In genomic region chr3:28326458-28326926, GRCh38 we compare ENCODE assay signal across 11 cellular contexts. TPM values are rescaled to one million over a fixed set of nuclear protein-coding genes. Genes with fewer than 3 reads are reported as not detected.
A peak's percentile ranks its signal among the peaks of the same experiment; 100 is the strongest.
DNase-seq lines count a peak whose midpoint lies in the region; ATAC-seq, FAIRE-seq and TF ChIP-seq lines count a peak whose summit lies in the region.
"Had no signal": no experiment of that assay in that cellular context is flagged by ENCODE, and none has a peak within 500 bp of the region (broad histone marks: within the 10 kb centered on the region; RNA-seq: fewer than 3 reads in every experiment).

No MANE protein-coding gene starts in this region.

- WGBS in right lobe of liver (ENCODE audit: insufficient coverage, low coverage, low lambda C conversion rate, missing lambda C conversion rate): 63% methylated on average over 2 of the region's 2 CpGs
- WGBS in HepG2 (ENCODE audit: low lambda C conversion rate): 94% methylated on average over 2 of the region's 2 CpGs
- 70% methylated on average over 2 of the region's 2 CpGs; no CpG with 5 or more reads in 1 of the 2 donors for WGBS in transverse colon (ENCODE audit: low coverage in 1 of 2), 2 donors

- no peak overlapping the region for H3K4me2 ChIP-seq in HepG2 (ENCODE audit: low read depth, low read length)

- no peak overlapping the region for H2AFZ ChIP-seq in HepG2 (ENCODE audit: low read length)

- TF ChIP-seq POLR2A in right lobe of liver (IDR thresholded peaks at IDR 0.05) (no peak), HepG2 (IDR thresholded peaks at IDR 0.05; ENCODE audit: insufficient read depth in 1 of 2, low read depth in 2 of 2, low read length in 2 of 2) (no peak), transverse colon (IDR thresholded peaks at IDR 0.05) (no peak)

- CTCF ChIA-PET in HepG2 (lab: Yijun Ruan, JAX; ENCODE audit: low intra/inter-chr PET ratio, low total read pairs): no interaction called here
- CTCF ChIA-PET in activated naive CD4-positive, alpha-beta T cell treated with anti-CD3 and anti-CD28 coated beads, Interleukin-2, amount 10 ng/mL, durations not matched to agents 7 days and 5 days (lab: Charles Lee): interaction anchor here (0.6 to 6.5 kb wide), 9 partner anchors 9 to 1476 kb away, joined by 3 to 52 read pairs (median 3); partner anchors contain the start of genes AZI2 and EOMES

- peaks cover 0 to 20% (median 0%) of the 10 kb centered on the region in 4 donors for H3K36me3 ChIP-seq in right lobe of liver
- H3K36me3 ChIP-seq in HepG2 (replicated peaks in 1 of 2; ENCODE audit: control insufficient read depth in 1 of 2, insufficient read depth in 2 of 2, low read length in 2 of 2): peaks cover 0 to 10% of the 10 kb centered on the region in 2 experiments; a peak in 3 of 5 replicates
- H3K36me3 ChIP-seq in transverse colon: peaks cover 0 to 27% (median 2%) of the 10 kb centered on the region in 4 donors
- H3K36me3 ChIP-seq: ovary had no signal

- no peaks in the 10 kb centered on the region for H3K27me3 ChIP-seq in right lobe of liver
- H3K27me3 ChIP-seq in HepG2 (ENCODE audit: control insufficient read depth in 1 of 2, insufficient read depth in 2 of 2, low read length in 2 of 2): no peaks in the 10 kb centered on the region
- H3K27me3 ChIP-seq in transverse colon: no peaks in the 10 kb centered on the region
- H3K27me3 ChIP-seq: ovary had no signal

- intact Hi-C loops in right lobe of liver (cut with DNase I) (loop anchor here in 1 of 2 donors (10.0 kb wide), 1 partner anchor 612 kb away; no protein-coding TSS in a partner anchor), HepG2 (cut with micrococcal nuclease; ENCODE audit: unreplicated experiment) (loop anchor here (2.0 to 10.0 kb wide), 4 partner anchors 84 to 412 kb away; partner anchors contain the start of gene CMC1), transverse colon (cut with DNase I; ENCODE audit: low total_unique reads) (no loop called here)

- TF ChIP-seq EP300 in HepG2 (IDR thresholded peaks at IDR 0.05; ENCODE audit: low read depth in 2 of 2, low read length in 2 of 2) (no peak), HepG2 (CRISPR knock-in tag; IDR thresholded peaks at IDR 0.05; ENCODE audit: borderline replicate concordance) (no peak), transverse colon (IDR thresholded peaks at IDR 0.05; ENCODE audit: low read depth) (no peak)

- peaks cover 23% of the 10 kb centered on the region for H3K4me1 Mint-ChIP-seq in activated naive CD4-positive, alpha-beta T cell treated with anti-CD3 and anti-CD28 coated beads, Interleukin-2, amount 10 ng/mL, durations not matched to agents 7 days and 5 days

- no peaks in the 10 kb centered on the region for H3K9me3 Mint-ChIP-seq in activated naive CD4-positive, alpha-beta T cell treated with anti-CD3 and anti-CD28 coated beads, Interleukin-2, amount 10 ng/mL, durations not matched to agents 7 days and 5 days

- in situ Hi-C loops in HepG2 (cut with HindIII; ENCODE audit: extremely low pct_ligation_motif_present, low pct_unique_long_range_greater_than_20kb) (no loop called here), transverse colon (cut with MboI; ENCODE audit: low pct_ligation_motif_present in 1 of 4, low pct_unique_long_range_greater_than_20kb in 1 of 4, low sequenced_read_pairs in 3 of 4) (loop anchor here in 2 of 4 donors (25.0 kb wide), 1 partner anchor 1014 kb away; no protein-coding TSS in a partner anchor)

- POLR2A ChIA-PET in HepG2 (lab: Yijun Ruan, JAX): interaction anchor here (0.7 to 1.7 kb wide), 2 partner anchors 22 to 142 kb away, joined by 4 to 6 read pairs; partner anchors contain the start of genes AZI2 and ZCWPW2

- H3K9me3 ChIP-seq in right lobe of liver: no peaks in the 10 kb centered on the region
- no peaks in the 10 kb centered on the region for H3K9me3 ChIP-seq in HepG2 (ENCODE audit: low read length)
- H3K9me3 ChIP-seq in transverse colon: no peaks in the 10 kb centered on the region
- H3K9me3 ChIP-seq: ovary had no signal

- no peak for TF ChIP-seq CTCF in right lobe of liver (IDR thresholded peaks at IDR 0.05)
- TF ChIP-seq CTCF in HepG2 (CRISPR knock-in tag; IDR thresholded peaks at IDR 0.05): no peak
- no peak for TF ChIP-seq CTCF in transverse colon (IDR thresholded peaks at IDR 0.05)

- peak; percentile 25 to 61 (median 55) for ATAC-seq in right lobe of liver
- ATAC-seq in HepG2: no peak
- peak; percentile 84 for ATAC-seq in HG03280 (IDR thresholded peaks at IDR 0.05; ENCODE audit: unreplicated experiment)

- FAIRE-seq in HepG2 (lab: Jason Lieb, UNC): no peak

- no peak overlapping the region for H3K9ac ChIP-seq in HepG2 (ENCODE audit: insufficient read depth, low read depth, low read length)

- H3K79me2 ChIP-seq in HepG2 (ENCODE audit: insufficient read depth, low read length): no peaks in the 10 kb centered on the region

- no peak for TF ChIP-seq RAD21 in HepG2 (CRISPR knock-in tag; IDR thresholded peaks at IDR 0.05)

- no peaks in the 10 kb centered on the region for H3K27me3 Mint-ChIP-seq in activated naive CD4-positive, alpha-beta T cell treated with anti-CD3 and anti-CD28 coated beads, Interleukin-2, amount 10 ng/mL, durations not matched to agents 7 days and 5 days

- H3K27ac Mint-ChIP-seq in activated naive CD4-positive, alpha-beta T cell treated with anti-CD3 and anti-CD28 coated beads, Interleukin-2, amount 10 ng/mL, durations not matched to agents 7 days and 5 days: peak overlapping the region; percentile 29

- H3K27ac ChIP-seq in right lobe of liver: no peak overlapping the region
- no peak overlapping the region for H3K27ac ChIP-seq in HepG2 (ENCODE audit: extremely low read length, insufficient read depth, low read length)
- H3K27ac ChIP-seq in transverse colon: no peak overlapping the region
- H3K27ac ChIP-seq: C4-2B, ovary had no signal

- no peak overlapping the region for H3K4me3 Mint-ChIP-seq in activated naive CD4-positive, alpha-beta T cell treated with anti-CD3 and anti-CD28 coated beads, Interleukin-2, amount 10 ng/mL, durations not matched to agents 7 days and 5 days

- no peak overlapping the region for H3K4me3 ChIP-seq in right lobe of liver
- no peak overlapping the region for H3K4me3 ChIP-seq in HepG2 (replicated peaks in 1 of 3; ENCODE audit: insufficient read depth in 1 of 3, low read depth in 2 of 3, low read length in 3 of 3)
- no peak overlapping the region for H3K4me3 ChIP-seq in transverse colon
- H3K4me3 ChIP-seq: ovary had no signal

- no TSS peak for BruUV-seq in HepG2 (replicated peaks; lab: Mats Ljungman, UMichigan)

- H3K4me1 ChIP-seq in right lobe of liver (no peaks in the 10 kb centered on the region), HepG2 (ENCODE audit: insufficient read depth, low read length) (peaks cover 36% of the 10 kb centered on the region), transverse colon (peaks cover 0 to 3% (median 0%) of the 10 kb centered on the region in 4 donors)

- H3K36me3 Mint-ChIP-seq in activated naive CD4-positive, alpha-beta T cell treated with anti-CD3 and anti-CD28 coated beads, Interleukin-2, amount 10 ng/mL, durations not matched to agents 7 days and 5 days: peaks cover 20% of the 10 kb centered on the region

- no peak for DNase-seq in right lobe of liver
- no peak for DNase-seq in HepG2 (ENCODE audit: low spot score)
- peak; percentile 32 for DNase-seq in activated naive CD4-positive, alpha-beta T cell treated with anti-CD3 and anti-CD28 coated beads, Interleukin-2, amount 10 ng/mL, durations not matched to agents 7 days and 5 days
- DNase-seq in transverse colon: peak; percentile 7
- DNase-seq in NCI-H526 treated with DMSO at 0.1 percent for 48 hours (lab: John Stamatoyannopoulos, UW): no peak
- DNase-seq in 8988T: no peak
- no peak for DNase-seq in GOT3 (lab: John Stamatoyannopoulos, UW)
- DNase-seq: NCI-H187, ovary had no signal

- no peaks in the 10 kb centered on the region; the same call in 1 of the 2 replicates for H4K20me1 ChIP-seq in HepG2 (ENCODE audit: insufficient read depth, low read length)

RNA-seq across cellular contexts. Expression of gene ZCWPW2, which starts 22.0 kb away (rescaled TPM):
- total RNA-seq in right lobe of liver (under 1 TPM in 3 of 6 experiments, not detected in 3; 0.18 to 0.24 (median 0.20) TPM), HepG2 (2016; rRNA removed; fragmentation: Illumina TruSeq; extraction: Trizol) (0.46 and 0.53 TPM in 2 replicates), transverse colon (under 1 TPM in 2 of 4 donors, not detected in 2; 0.41 to 0.79 TPM)
- total RNA-seq in HepG2 (2016; cell fraction: cytosol; rRNA removed; fragmentation: Illumina TruSeq; extraction: Trizol; ENCODE audit: low read depth): 0.18 and 0.30 TPM in 2 replicates
- total RNA-seq in HepG2 (2016; cell fraction: insoluble cytoplasmic fraction; rRNA removed; fragmentation: Illumina TruSeq; extraction: Trizol): 0.35 and 0.40 TPM in 2 replicates
- 0.15 TPM in 1 of 2 replicates, not detected in the other for total RNA-seq in HepG2 (2016; cell fraction: membrane; rRNA removed; fragmentation: Illumina TruSeq; extraction: Trizol)
- total RNA-seq in HepG2 (2016; cell fraction: nucleus; rRNA removed; fragmentation: Illumina TruSeq; extraction: Trizol): 0.22 and 0.72 TPM in 2 replicates
- polyA plus RNA-seq in HepG2 (2011; rRNA removed): 0.14 and 0.17 TPM in 2 replicates
- polyA plus RNA-seq in HepG2 (2011; cell fraction: cytosol; rRNA removed): 0.14 TPM in 1 of 2 replicates, not detected in the other
- 0.19 TPM in 1 of 2 replicates, not detected in the other for polyA plus RNA-seq in HepG2 (2011; cell fraction: nucleus; rRNA removed)
- 0.25 and 0.43 TPM in 2 replicates for polyA plus RNA-seq in HepG2 (2012)
- 0.19 TPM in 1 of 2 replicates, not detected in the other for polyA plus RNA-seq in HepG2 (2016; cell fraction: cytosol; fragmentation: Illumina TruSeq; extraction: Trizol; ENCODE audit: low read depth)
- polyA plus RNA-seq in HepG2 (2016; cell fraction: insoluble cytoplasmic fraction; fragmentation: Illumina TruSeq; extraction: Trizol; ENCODE audit: low read depth): 0.25 and 0.34 TPM in 2 replicates
- polyA plus RNA-seq in HepG2 (2016; cell fraction: membrane; fragmentation: Illumina TruSeq; extraction: Trizol; ENCODE audit: low read depth): 0.27 TPM in 1 of 2 replicates, not detected in the other
- polyA plus RNA-seq in HepG2 (2016; cell fraction: nucleus; fragmentation: Illumina TruSeq; extraction: Trizol; ENCODE audit: insufficient read depth, low read depth): not detected in 2 replicates
- 0.34 TPM in 1 of 2 replicates, not detected in the other for polyA minus RNA-seq in HepG2 (2011; rRNA and poly(A)+ RNA removed; ENCODE audit: low replicate concordance)
- polyA minus RNA-seq in HepG2 (2011; cell fraction: cytosol; rRNA and poly(A)+ RNA removed): not detected in 2 replicates
- polyA minus RNA-seq in HepG2 (2011; cell fraction: nucleus; rRNA and poly(A)+ RNA removed): 1.1 TPM in 1 of 2 replicates, not detected in the other

RNA-seq across cellular contexts. Expression of gene AZI2, which starts 22.1 kb away (rescaled TPM):
- total RNA-seq in right lobe of liver (10 to 100 TPM; 20.2 to 54.9 (median 33.5) TPM), HepG2 (2016; rRNA removed; fragmentation: Illumina TruSeq; extraction: Trizol) (43.7 and 48.4 TPM in 2 replicates), transverse colon (100 to 1,000 TPM in 1 of 4 donors, 10 to 100 TPM in 3; 31.0 to 119 (median 65.0) TPM)
- 20.5 and 21.3 TPM in 2 replicates for total RNA-seq in HepG2 (2016; cell fraction: cytosol; rRNA removed; fragmentation: Illumina TruSeq; extraction: Trizol; ENCODE audit: low read depth)
- 44.0 and 46.7 TPM in 2 replicates for total RNA-seq in HepG2 (2016; cell fraction: insoluble cytoplasmic fraction; rRNA removed; fragmentation: Illumina TruSeq; extraction: Trizol)
- total RNA-seq in HepG2 (2016; cell fraction: membrane; rRNA removed; fragmentation: Illumina TruSeq; extraction: Trizol): 52.1 and 54.6 TPM in 2 replicates
- 36.4 and 39.6 TPM in 2 replicates for total RNA-seq in HepG2 (2016; cell fraction: nucleus; rRNA removed; fragmentation: Illumina TruSeq; extraction: Trizol)
- 38.2 and 49.8 TPM in 2 replicates for polyA plus RNA-seq in HepG2 (2011; rRNA removed)
- 22.8 and 24.7 TPM in 2 replicates for polyA plus RNA-seq in HepG2 (2011; cell fraction: cytosol; rRNA removed)
- 38.0 and 42.2 TPM in 2 replicates for polyA plus RNA-seq in HepG2 (2011; cell fraction: nucleus; rRNA removed)
- polyA plus RNA-seq in HepG2 (2012): 45.5 and 51.6 TPM in 2 replicates
- polyA plus RNA-seq in HepG2 (2016; cell fraction: cytosol; fragmentation: Illumina TruSeq; extraction: Trizol; ENCODE audit: low read depth): 23.5 and 30.9 TPM in 2 replicates
- polyA plus RNA-seq in HepG2 (2016; cell fraction: insoluble cytoplasmic fraction; fragmentation: Illumina TruSeq; extraction: Trizol; ENCODE audit: low read depth): 59.9 and 65.2 TPM in 2 replicates
- 52.0 and 57.2 TPM in 2 replicates for polyA plus RNA-seq in HepG2 (2016; cell fraction: membrane; fragmentation: Illumina TruSeq; extraction: Trizol; ENCODE audit: low read depth)
- 46.5 and 51.3 TPM in 2 replicates for polyA plus RNA-seq in HepG2 (2016; cell fraction: nucleus; fragmentation: Illumina TruSeq; extraction: Trizol; ENCODE audit: insufficient read depth, low read depth)
- 9.4 and 12.6 TPM in 2 replicates for polyA minus RNA-seq in HepG2 (2011; rRNA and poly(A)+ RNA removed; ENCODE audit: low replicate concordance)
- polyA minus RNA-seq in HepG2 (2011; cell fraction: cytosol; rRNA and poly(A)+ RNA removed): 26.1 and 30.8 TPM in 2 replicates
- polyA minus RNA-seq in HepG2 (2011; cell fraction: nucleus; rRNA and poly(A)+ RNA removed): 90.8 and 117 TPM in 2 replicates

Comparison
In these comparisons a context has a peak if more than half of its experiments do, and no peak if none do; other contexts are left out.
1. DNase-seq: peak in activated naive CD4-positive, alpha-beta T cell treated with anti-CD3 and anti-CD28 coated beads, Interleukin-2, amount 10 ng/mL, durations not matched to agents 7 days and 5 days (single experiment) and transverse colon (single experiment); none in right lobe of liver (0 of 3), HepG2 (single experiment), NCI-H526 treated with DMSO at 0.1 percent for 48 hours (single experiment), 8988T (single experiment) and GOT3 (single experiment).